8 cellular contexts compared by ENCODE assay signal in genomic region chr3:97764186-97765055, GRCh38. TPM values are rescaled to one million over a fixed set of nuclear protein-coding genes. Genes with fewer than 3 reads are reported as not detected.
DNase-seq lines count a peak whose midpoint lies in the region; ATAC-seq, FAIRE-seq and TF ChIP-seq lines count a peak whose summit lies in the region.

A gene with protein sequence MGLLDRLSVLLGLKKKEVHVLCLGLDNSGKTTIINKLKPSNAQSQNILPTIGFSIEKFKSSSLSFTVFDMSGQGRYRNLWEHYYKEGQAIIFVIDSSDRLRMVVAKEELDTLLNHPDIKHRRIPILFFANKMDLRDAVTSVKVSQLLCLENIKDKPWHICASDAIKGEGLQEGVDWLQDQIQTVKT (plus strand): TSS chr3:97764758. CDS start chr3:97768108, 3,350 bp downstream.

- H3K4me3 ChIP-seq in AG04450 (ENCODE audit: low read depth, low read length), result peak within 1 kb of the TSS; percentile 88
- peak within 1 kb of the TSS; percentile 79 for H3K4me3 ChIP-seq in WERI-Rb-1 (ENCODE audit: low read depth, low read length)
- peak within 1 kb of the TSS; percentile 60 to 85 (median 61) for H3K4me3 ChIP-seq in mammary epithelial cell (replicated peaks in 1 of 3; ENCODE audit: insufficient read depth in 1 of 3, low read depth in 2 of 3, low read length in 3 of 3)
- peak within 1 kb of the TSS; percentile 67 to 81 for H3K4me3 ChIP-seq in small intestine (ENCODE audit: low read depth in 1 of 2, low read length in 2 of 2)

- dilution Hi-C loops in mammary epithelial cell (cut with HindIII; ENCODE audit: low sequenced_read_pairs), result no loop called here

- peaks cover 13% of the 10 kb centered on the region for H3K36me3 ChIP-seq in WERI-Rb-1
- H3K36me3 ChIP-seq in mammary epithelial cell (ENCODE audit: insufficient read depth, low read length), result no peaks in the 10 kb centered on the region
- no peaks in the 10 kb centered on the region for H3K36me3 ChIP-seq in small intestine (ENCODE audit: control insufficient read depth in 2 of 2, insufficient read depth in 2 of 2, low read length in 2 of 2)

- WGBS in mammary epithelial cell (ENCODE audit: low coverage, missing lambda C conversion rate), result 2% methylated on average over 27 of the region's 52 CpGs
- 0 to 1% (median 1%) methylated on average over 52 of the region's 52 CpGs for WGBS in small intestine, 3 donors

- H3K79me2 ChIP-seq in mammary epithelial cell (ENCODE audit: insufficient read depth, low read length), result peaks cover 7% of the 10 kb centered on the region

- H3K27ac ChIP-seq in AG04450 (ENCODE audit: low read depth, low read length) (peak within 1 kb of the TSS; percentile 84), WERI-Rb-1 (peak within 1 kb of the TSS; percentile 88), mammary epithelial cell (ENCODE audit: insufficient read depth, low read depth, low read length) (peak within 1 kb of the TSS; percentile 26), small intestine (ENCODE audit: low read depth in 1 of 2, low read length in 1 of 2) (peak within 1 kb of the TSS in 1 of 2 donors; percentile 73)

- H3K4me1 ChIP-seq in mammary epithelial cell (ENCODE audit: insufficient read depth, low read length) (no peaks in the 10 kb centered on the region), small intestine (ENCODE audit: control insufficient read depth in 2 of 2, insufficient read depth in 1 of 2, low read depth in 1 of 2, low read length in 1 of 2) (peaks cover 2 to 6% of the 10 kb centered on the region in 2 donors)

- BruUV-seq in mammary epithelial cell (replicated peaks; lab: Mats Ljungman, UMichigan), result no TSS peak

- H3K9ac ChIP-seq in mammary epithelial cell (ENCODE audit: insufficient read depth, low read length), result peak within 1 kb of the TSS; percentile 39

- no peak for FAIRE-seq in small intestine (lab: Jason Lieb, UNC)

- TF ChIP-seq CTCF in AG04450 (IDR thresholded peaks at IDR 0.05; ENCODE audit: low read depth, low read length) (peak; percentile 32), WERI-Rb-1 (IDR thresholded peaks at IDR 0.05; ENCODE audit: low read depth, low read length) (no peak), mammary epithelial cell (conservative IDR thresholded peaks at IDR 0.05 in 1 of 2, IDR thresholded peaks at IDR 0.05 in 1 of 2; ENCODE audit: extremely low read depth in 1 of 2, insufficient read depth in 1 of 2, low read depth in 1 of 2, low read length in 2 of 2) (peak in 1 of 2 donors; percentile 22)

- H2AFZ ChIP-seq in mammary epithelial cell (ENCODE audit: low read depth, low read length), result peak within 1 kb of the TSS; percentile 99

- H3K4me2 ChIP-seq in mammary epithelial cell (ENCODE audit: insufficient read depth, low read depth, low read length), result peak within 1 kb of the TSS; percentile 83

- intact Hi-C loops in mammary epithelial cell (cut with micrococcal nuclease), result no loop called here

- in situ Hi-C loops in mammary epithelial cell (cut with MboI; ENCODE audit: low sequenced_read_pairs in 2 of 2), result no loop called here

- H3K9me3 ChIP-seq in AG04450 (ENCODE audit: control insufficient read depth, insufficient read depth, low read length), result no peaks in the 10 kb centered on the region
- no peaks in the 10 kb centered on the region for H3K9me3 ChIP-seq in WERI-Rb-1 (ENCODE audit: severe bottlenecking)
- no peaks in the 10 kb centered on the region for H3K9me3 ChIP-seq in mammary epithelial cell (replicated peaks; ENCODE audit: insufficient read depth, low read length)
- H3K9me3 ChIP-seq in small intestine (ENCODE audit: control insufficient read depth, low read depth), result no peaks in the 10 kb centered on the region

- CTCF ChIA-PET in AG04450 (lab: Charles Lee), result interaction anchor here (0.8 to 2.2 kb wide), 4 partner anchors 9 to 275 kb away, joined by 3 to 14 read pairs (median 8); no protein-coding TSS in a partner anchor
- CTCF ChIA-PET in mammary epithelial cell (lab: Charles Lee; ENCODE audit: low non-redundant PET), result interaction anchor here (0.6 to 1.0 kb wide), 3 partner anchors 108 to 277 kb away, joined by 3 to 4 read pairs (median 3); no protein-coding TSS in a partner anchor

- DNase-seq in AG04450 (ENCODE audit: low read depth, low spot score) (peak; percentile 59), NCI-H2171 (lab: John Stamatoyannopoulos, UW) (peak; percentile 99), WERI-Rb-1 (peak; percentile 88), mammary epithelial cell (peak; percentile 84), iPS-NIHi7 (ENCODE audit: extremely low spot score) (peak; percentile 82), small intestine (peak; percentile 90)

- POLR2A ChIA-PET in AG04450 (lab: Yijun Ruan, JAX), result interaction anchor here (0.9 to 1.2 kb wide), 3 partner anchors 25 to 758 kb away, joined by 3 to 7 read pairs (median 4); partner anchors contain the start of genes CLDND1 and CRYBG3

- H4K20me1 ChIP-seq in mammary epithelial cell (ENCODE audit: insufficient read depth, low read length), result no peaks in the 10 kb centered on the region

- ATAC-seq in GM18870 (IDR thresholded peaks at IDR 0.05; ENCODE audit: unreplicated experiment) (peak; percentile 94), HG03108 (IDR thresholded peaks at IDR 0.05; ENCODE audit: unreplicated experiment) (peak; percentile 93)

- no peaks in the 10 kb centered on the region for H3K27me3 ChIP-seq in AG04450 (ENCODE audit: control insufficient read depth, insufficient read depth, low read length)
- no peaks in the 10 kb centered on the region for H3K27me3 ChIP-seq in WERI-Rb-1 (ENCODE audit: insufficient read depth, low read depth, severe bottlenecking)
- H3K27me3 ChIP-seq in mammary epithelial cell (ENCODE audit: insufficient read depth, low read length), result no peaks in the 10 kb centered on the region
- no peaks in the 10 kb centered on the region for H3K27me3 ChIP-seq in small intestine (ENCODE audit: control insufficient read depth in 2 of 2, insufficient read depth in 2 of 2, low read length in 2 of 2)

RNA-seq across cellular contexts. Expression of the gene that starts here (rescaled TPM):
- polyA plus RNA-seq in AG04450 (2011; rRNA removed), result 3.5 and 5.0 TPM in 2 replicates
- 7.7 and 9.9 TPM in 2 replicates for polyA minus RNA-seq in AG04450 (2011; rRNA and poly(A)+ RNA removed)
- total RNA-seq in mammary epithelial cell, result 1 to 10 TPM; 6.0 to 9.2 TPM
- polyA plus RNA-seq in mammary epithelial cell, result 3.7 TPM
- 7.8 TPM for polyA minus RNA-seq in mammary epithelial cell
- polyA plus RNA-seq in small intestine, result 1 to 10 TPM in 2 of 3 donors, under 1 TPM in 1; 0.67 to 2.8 (median 1.1) TPM
